Comparison of ENCODE assay signal across 15 cellular contexts in genomic region chr12:115964626-115965025, GRCh38.
DNase-seq lines count a peak whose midpoint lies in the region; ATAC-seq, FAIRE-seq and TF ChIP-seq lines count a peak whose summit lies in the region.
"Had no signal": no experiment of that assay in that cellular context is flagged by ENCODE, and none has a peak within 500 bp of the region (broad histone marks: within the 10 kb centered on the region; RNA-seq: fewer than 3 reads in every experiment).

No MANE protein-coding gene starts in this region.

- no peaks in the 10 kb centered on the region for H3K27me3 ChIP-seq in astrocyte (ENCODE audit: insufficient read depth, low read length)
- H3K27me3 ChIP-seq: BLaER1 treated with 17β-estradiol and CSF1 and Interleukin-3, amounts not matched to agents 10 nM and 100 nM; MG63 had no signal

- H3K4me1 Mint-ChIP-seq in activated CD4-positive, alpha-beta memory T cell treated with anti-CD3 and anti-CD28 coated beads for 36 hours (ENCODE audit: low read depth) = peaks cover 13% of the 10 kb centered on the region
- H3K4me1 Mint-ChIP-seq in astrocyte (ENCODE audit: low read depth, unreplicated experiment) (peaks cover 29% of the 10 kb centered on the region), osteocyte (ENCODE audit: unreplicated experiment) (peaks cover 31% of the 10 kb centered on the region)

- no peak overlapping the region for H3K9ac ChIP-seq in astrocyte (ENCODE audit: low read length)
- H3K9ac ChIP-seq: BLaER1 treated with 17β-estradiol and CSF1 and Interleukin-3, amounts not matched to agents 10 nM and 100 nM had no signal

- CTCF ChIA-PET in activated CD4-positive, alpha-beta memory T cell treated with anti-CD3 and anti-CD28 coated beads for 36 hours (lab: Charles Lee) = no interaction called here

- H3K79me2 ChIP-seq in astrocyte (ENCODE audit: insufficient read depth, low read length) = no peaks in the 10 kb centered on the region

- H3K4me1 ChIP-seq in astrocyte (ENCODE audit: insufficient read depth, low read length) = peaks cover 21% of the 10 kb centered on the region

- no peak overlapping the region for H3K4me2 ChIP-seq in astrocyte (ENCODE audit: low read length)
- H3K4me2 ChIP-seq: BLaER1 treated with 17β-estradiol and CSF1 and Interleukin-3, amounts not matched to agents 10 nM and 100 nM; PC-9 had no signal

- H3K9me3 Mint-ChIP-seq in activated naive CD4-positive, alpha-beta T cell treated with anti-CD3 and anti-CD28 coated beads, Interleukin-2, amount 50 U/mL, for 72 hours = no peaks in the 10 kb centered on the region
- no peaks in the 10 kb centered on the region for H3K9me3 Mint-ChIP-seq in activated CD4-positive, alpha-beta memory T cell treated with anti-CD3 and anti-CD28 coated beads for 36 hours
- H3K9me3 Mint-ChIP-seq in astrocyte (ENCODE audit: unreplicated experiment) (no peaks in the 10 kb centered on the region), osteocyte (ENCODE audit: unreplicated experiment) (no peaks in the 10 kb centered on the region)

- no peak overlapping the region for H3K4me3 ChIP-seq in astrocyte (ENCODE audit: insufficient read depth, low read depth, low read length)
- H3K4me3 ChIP-seq: BLaER1 treated with 17β-estradiol and CSF1 and Interleukin-3, amounts not matched to agents 10 nM and 100 nM; MG63; PC-9 had no signal

- POLR2A ChIA-PET in activated CD4-positive, alpha-beta memory T cell treated with anti-CD3 and anti-CD28 coated beads for 36 hours (lab: Charles Lee) = no interaction called here

- H3K36me3 ChIP-seq in astrocyte (ENCODE audit: insufficient read depth, low read length) = peaks cover 42% of the 10 kb centered on the region

- no peaks in the 10 kb centered on the region for H3K9me3 ChIP-seq in astrocyte (ENCODE audit: insufficient read depth, low read depth, low read length)
- H3K9me3 ChIP-seq: BLaER1 treated with 17β-estradiol and CSF1 and Interleukin-3, amounts not matched to agents 10 nM and 100 nM; MG63 had no signal

- intact Hi-C loops in activated CD4-positive, alpha-beta memory T cell treated with anti-CD3 and anti-CD28 coated beads for 36 hours (cut with micrococcal nuclease) = no loop called here

- H3K36me3 Mint-ChIP-seq in activated naive CD4-positive, alpha-beta T cell treated with anti-CD3 and anti-CD28 coated beads, Interleukin-2, amount 50 U/mL, for 72 hours = peaks cover 7 to 14% of the 10 kb centered on the region in 2 donors
- H3K36me3 Mint-ChIP-seq in activated CD4-positive, alpha-beta memory T cell treated with anti-CD3 and anti-CD28 coated beads for 36 hours = peaks cover 47% of the 10 kb centered on the region
- peaks cover 24% of the 10 kb centered on the region for H3K36me3 Mint-ChIP-seq in astrocyte (ENCODE audit: low read depth, unreplicated experiment)
- H3K36me3 Mint-ChIP-seq in osteocyte (ENCODE audit: unreplicated experiment) = peaks cover 65% of the 10 kb centered on the region

- no peak overlapping the region for H3K4me3 Mint-ChIP-seq in activated CD4-positive, alpha-beta memory T cell treated with anti-CD3 and anti-CD28 coated beads for 36 hours
- H3K4me3 Mint-ChIP-seq in astrocyte (ENCODE audit: unreplicated experiment) = no peak overlapping the region
- H3K4me3 Mint-ChIP-seq in osteocyte (ENCODE audit: unreplicated experiment) = no peak overlapping the region

- TF ChIP-seq CTCF in astrocyte (IDR thresholded peaks at IDR 0.05; ENCODE audit: insufficient read depth, low read depth, low read length) (no peak), osteocyte (IDR thresholded peaks at IDR 0.05) (no peak)

- H3K27me3 Mint-ChIP-seq in activated CD4-positive, alpha-beta memory T cell treated with anti-CD3 and anti-CD28 coated beads for 36 hours = no peaks in the 10 kb centered on the region
- no peaks in the 10 kb centered on the region for H3K27me3 Mint-ChIP-seq in astrocyte (ENCODE audit: low read depth, unreplicated experiment)
- H3K27me3 Mint-ChIP-seq in osteocyte (ENCODE audit: unreplicated experiment) = no peaks in the 10 kb centered on the region

- DNase-seq in activated naive CD4-positive, alpha-beta T cell treated with anti-CD3 and anti-CD28 coated beads, Interleukin-2, amount 50 U/mL, for 72 hours (ENCODE audit: low spot score in 2 of 2) = no peak
- no peak for DNase-seq in activated naive CD4-positive, alpha-beta T cell treated with Interleukin-2 at 50 U/mL for 16 hours
- peak; percentile 18 for DNase-seq in activated CD4-positive, alpha-beta memory T cell treated with anti-CD3 and anti-CD28 coated beads for 36 hours
- no peak for DNase-seq in astrocyte (ENCODE audit: low read depth)
- DNase-seq in osteocyte (ENCODE audit: extremely low spot score, unreplicated experiment) = no peak
- DNase-seq in NCI-H146 (lab: John Stamatoyannopoulos, UW) = no peak
- DNase-seq in NCI-H1694 treated with DMSO at 0.1 percent for 48 hours (lab: John Stamatoyannopoulos, UW) = no peak
- DNase-seq: DMS 273 treated with DMSO at 0.1 percent for 48 hours, MG63, NCI-H1092 treated with DMSO at 0.1 percent for 48 hours, NCI-H187, NCI-H446, PC-9 had no signal

- H3K27ac Mint-ChIP-seq in activated naive CD4-positive, alpha-beta T cell treated with anti-CD3 and anti-CD28 coated beads, Interleukin-2, amount 50 U/mL, for 72 hours = peak overlapping the region in 1 of 2 donors; percentile 7
- H3K27ac Mint-ChIP-seq in activated CD4-positive, alpha-beta memory T cell treated with anti-CD3 and anti-CD28 coated beads for 36 hours = peak overlapping the region; percentile 67
- peak overlapping the region; percentile 79 for H3K27ac Mint-ChIP-seq in astrocyte (ENCODE audit: unreplicated experiment)
- peak overlapping the region; percentile 31 for H3K27ac Mint-ChIP-seq in osteocyte (ENCODE audit: unreplicated experiment)

- peak; percentile 29 to 75 for ATAC-seq in activated naive CD4-positive, alpha-beta T cell treated with anti-CD3 and anti-CD28 coated beads, Interleukin-2, amount 50 U/mL, for 72 hours

- FAIRE-seq in astrocyte (lab: Jason Lieb, UNC) = no peak
- FAIRE-seq: H54 had no signal

- peaks cover 5% of the 10 kb centered on the region for H4K20me1 ChIP-seq in astrocyte (ENCODE audit: insufficient read depth, low read length)

- no peak overlapping the region for H3K27ac ChIP-seq in astrocyte (ENCODE audit: low read depth, low read length)
- H3K27ac ChIP-seq: BLaER1 treated with 17β-estradiol and CSF1 and Interleukin-3, amounts not matched to agents 10 nM and 100 nM; PC-9 had no signal

- no peak overlapping the region for H2AFZ ChIP-seq in astrocyte (ENCODE audit: low read depth, low read length)
- H2AFZ ChIP-seq: PC-9 had no signal
